ENCODE assay signal across 22 cellular contexts in genomic region chr17:40509626-40510327, GRCh38. TPM values are rescaled to one million over a fixed set of nuclear protein-coding genes. Genes with fewer than 3 reads are reported as not detected.
DNase-seq lines count a peak whose midpoint lies in the region; ATAC-seq and TF ChIP-seq lines count a peak whose summit lies in the region.
"Had no signal": no experiment of that assay in that cellular context is flagged by ENCODE, and none has a peak within 500 bp of the region (broad histone marks: within the 10 kb centered on the region; RNA-seq: fewer than 3 reads in every experiment).

No MANE protein-coding gene starts in this region.

- no peaks in the 10 kb centered on the region for H3K36me3 Mint-ChIP-seq in activated naive CD4-positive, alpha-beta T cell treated with anti-CD3 and anti-CD28 coated beads for 36 hours (ENCODE audit: low read depth)
- peaks cover 2% of the 10 kb centered on the region for H3K36me3 Mint-ChIP-seq in activated naive CD8-positive, alpha-beta T cell treated with anti-CD3 and anti-CD28 coated beads for 36 hours
- H3K36me3 Mint-ChIP-seq: mesothelial cell of epicardium had no signal

- CTCF ChIA-PET in Panc1 (lab: Charles Lee) = interaction anchor here (0.5 to 2.4 kb wide), 3 partner anchors 23 to 33 kb away, joined by 3 to 11 read pairs (median 9); no protein-coding TSS in a partner anchor
- CTCF ChIA-PET in activated naive CD4-positive, alpha-beta T cell treated with anti-CD3 and anti-CD28 coated beads for 36 hours (lab: Charles Lee) = interaction anchor here (1.1 kb wide), 1 partner anchor 34 kb away, joined by 6 read pairs; no protein-coding TSS in a partner anchor

- no peaks in the 10 kb centered on the region for H3K27me3 Mint-ChIP-seq in activated naive CD4-positive, alpha-beta T cell treated with anti-CD3 and anti-CD28 coated beads for 36 hours (ENCODE audit: low read depth)
- peaks cover 12% of the 10 kb centered on the region for H3K27me3 Mint-ChIP-seq in activated naive CD8-positive, alpha-beta T cell treated with anti-CD3 and anti-CD28 coated beads for 36 hours
- H3K27me3 Mint-ChIP-seq: activated B cell treated with CpG ODN at 0.5 μM for 24 hours had no signal

- no peak for TF ChIP-seq CTCF in Panc1 (IDR thresholded peaks at IDR 0.05)
- TF ChIP-seq CTCF in epithelial cell of proximal tubule (conservative IDR thresholded peaks at IDR 0.05; ENCODE audit: low read depth, low read length) = no peak

- in situ Hi-C loops in Panc1 (cut with HindIII; ENCODE audit: low pct_unique_long_range_greater_than_20kb, low sequenced_read_pairs) = no loop called here

- peak; percentile 55 for DNase-seq in DMS 273 (lab: John Stamatoyannopoulos, UW; ENCODE audit: unreplicated experiment)
- DNase-seq in DMS 273 treated with DMSO at 0.1 percent for 48 hours (lab: John Stamatoyannopoulos, UW) = no peak
- no peak for DNase-seq in Panc1 (ENCODE audit: low read depth, low spot score)
- DNase-seq in epithelial cell of proximal tubule (ENCODE audit: low read depth) = peak; percentile 19
- no peak for DNase-seq in sciatic nerve (ENCODE audit: low spot score)
- no peak for DNase-seq in activated naive CD4-positive, alpha-beta T cell treated with anti-CD3 and anti-CD28 coated beads for 36 hours
- DNase-seq in activated naive CD8-positive, alpha-beta T cell treated with anti-CD3 and anti-CD28 coated beads for 36 hours = no peak
- DNase-seq: activated B cell treated with CpG ODN at 0.5 μM for 24 hours; activated CD8-positive, alpha-beta memory T cell treated with anti-CD3 and anti-CD28 coated beads for 24 hours; activated naive CD8-positive, alpha-beta T cell treated with anti-CD3 and anti-CD28 coated beads, Interleukin-2, amount 50 U/mL, for 24 hours; NCI-H2029; NCI-H510A; SJCRH30; T-helper 2 cell had no signal

- H3K27ac ChIP-seq in Panc1 (ENCODE audit: low read length) = no peak overlapping the region
- H3K27ac ChIP-seq: 22Rv1, hepatocyte, SJCRH30, tibial artery had no signal

- POLR2A ChIA-PET in Panc1 (lab: Charles Lee) = no interaction called here

- no peaks in the 10 kb centered on the region for H3K9me3 ChIP-seq in Panc1 (ENCODE audit: control insufficient read depth, insufficient read depth, low read depth, low read length)
- H3K9me3 ChIP-seq: SJCRH30, tibial artery had no signal

- H3K9me3 Mint-ChIP-seq in activated naive CD4-positive, alpha-beta T cell treated with anti-CD3 and anti-CD28 coated beads for 36 hours = no peaks in the 10 kb centered on the region
- no peaks in the 10 kb centered on the region for H3K9me3 Mint-ChIP-seq in activated naive CD8-positive, alpha-beta T cell treated with anti-CD3 and anti-CD28 coated beads for 36 hours
- H3K9me3 Mint-ChIP-seq: activated B cell treated with CpG ODN at 0.5 μM for 24 hours; activated naive CD8-positive, alpha-beta T cell treated with anti-CD3 and anti-CD28 coated beads, Interleukin-2, amount 50 U/mL, for 24 hours; IgD-negative memory B cell; mesothelial cell of epicardium; nephron had no signal

- ATAC-seq in Panc1 (peak; percentile 32), sciatic nerve (peak; percentile 66), HG03439 (IDR thresholded peaks at IDR 0.05; ENCODE audit: unreplicated experiment) (no peak)
- ATAC-seq: activated naive CD8-positive, alpha-beta T cell treated with anti-CD3 and anti-CD28 coated beads, Interleukin-2, amount 50 U/mL, for 24 hours had no signal

- H3K36me3 ChIP-seq in Panc1 (ENCODE audit: control insufficient read depth, insufficient read depth, low read length) = no peaks in the 10 kb centered on the region
- H3K36me3 ChIP-seq: SJCRH30, tibial artery had no signal

- intact Hi-C loops in Panc1 (cut with micrococcal nuclease; ENCODE audit: unreplicated experiment) (no loop called here), sciatic nerve (cut with DNase I) (no loop called here)
- intact Hi-C loops in activated naive CD4-positive, alpha-beta T cell treated with anti-CD3 and anti-CD28 coated beads for 36 hours (cut with micrococcal nuclease) = no loop called here

- H3K27me3 ChIP-seq in Panc1 (ENCODE audit: control insufficient read depth, insufficient read depth, low read length) = no peaks in the 10 kb centered on the region
- H3K27me3 ChIP-seq: hepatocyte, SJCRH30, tibial artery had no signal

- no peak overlapping the region for H3K27ac Mint-ChIP-seq in activated naive CD4-positive, alpha-beta T cell treated with anti-CD3 and anti-CD28 coated beads for 36 hours
- no peak overlapping the region for H3K27ac Mint-ChIP-seq in activated naive CD8-positive, alpha-beta T cell treated with anti-CD3 and anti-CD28 coated beads for 36 hours
- H3K27ac Mint-ChIP-seq: activated B cell treated with CpG ODN at 0.5 μM for 24 hours; activated naive CD8-positive, alpha-beta T cell treated with anti-CD3 and anti-CD28 coated beads, Interleukin-2, amount 50 U/mL, for 24 hours; IgD-negative memory B cell; mesothelial cell of epicardium; progenitor cell of endocrine pancreas had no signal

- H3K4me1 ChIP-seq in Panc1 (ENCODE audit: control insufficient read depth, insufficient read depth, low read length) = peaks cover 8% of the 10 kb centered on the region

- H3K4me3 Mint-ChIP-seq in activated naive CD4-positive, alpha-beta T cell treated with anti-CD3 and anti-CD28 coated beads for 36 hours = no peak overlapping the region
- no peak overlapping the region for H3K4me3 Mint-ChIP-seq in activated naive CD8-positive, alpha-beta T cell treated with anti-CD3 and anti-CD28 coated beads for 36 hours
- H3K4me3 Mint-ChIP-seq: activated B cell treated with CpG ODN at 0.5 μM for 24 hours; activated naive CD8-positive, alpha-beta T cell treated with anti-CD3 and anti-CD28 coated beads, Interleukin-2, amount 50 U/mL, for 24 hours; IgD-negative memory B cell; mesothelial cell of epicardium; nephron had no signal

- no TSS peak for BruUV-seq in Panc1 (replicated peaks; lab: Mats Ljungman, UMichigan)

- H3K4me1 Mint-ChIP-seq in activated naive CD4-positive, alpha-beta T cell treated with anti-CD3 and anti-CD28 coated beads for 36 hours (ENCODE audit: low read depth) = peaks cover 6% of the 10 kb centered on the region
- peaks cover 7% of the 10 kb centered on the region for H3K4me1 Mint-ChIP-seq in activated naive CD8-positive, alpha-beta T cell treated with anti-CD3 and anti-CD28 coated beads for 36 hours

- H3K4me3 ChIP-seq in Panc1 (ENCODE audit: low read depth in 2 of 2, low read length in 2 of 2) (no peak overlapping the region), epithelial cell of proximal tubule (ENCODE audit: low read depth, low read length) (no peak overlapping the region)
- H3K4me3 ChIP-seq: hepatocyte, SJCRH30, tibial artery had no signal

RNA-seq across cellular contexts. Expression of gene TNS4, which starts 8.4 kb away (rescaled TPM):
- total RNA-seq in Panc1 (2021; ENCODE audit: unreplicated experiment) (not detected), epithelial cell of proximal tubule (0.51 TPM in 1 of 2 replicates, not detected in the other), sciatic nerve (0.36 TPM)
- polyA plus RNA-seq in Panc1 (2012; ENCODE audit: insufficient read length) = not detected
- 1 to 10 TPM; 4.7 to 5.9 TPM for total RNA-seq in activated naive CD4-positive, alpha-beta T cell treated with anti-CD3 and anti-CD28 coated beads for 36 hours
- 1 to 10 TPM; 7.3 to 7.6 TPM for total RNA-seq in activated naive CD8-positive, alpha-beta T cell treated with anti-CD3 and anti-CD28 coated beads for 36 hours
- total RNA-seq: hepatocyte, mesothelial cell of epicardium, progenitor cell of endocrine pancreas, SJCRH30 had no signal
- polyA plus RNA-seq: IgD-negative memory B cell had no signal

RNA-seq across cellular contexts. Expression of gene CCR7, which starts 55.5 kb away (rescaled TPM):
- total RNA-seq in Panc1 (2021; ENCODE audit: unreplicated experiment) = 0.44 TPM
- not detected for polyA plus RNA-seq in Panc1 (2012; ENCODE audit: insufficient read length)
- total RNA-seq in epithelial cell of proximal tubule = not detected in 2 replicates
- 1.4 TPM for total RNA-seq in sciatic nerve
- total RNA-seq in activated naive CD4-positive, alpha-beta T cell treated with anti-CD3 and anti-CD28 coated beads for 36 hours = 100 to 1,000 TPM; 150 to 156 TPM
- total RNA-seq in activated naive CD8-positive, alpha-beta T cell treated with anti-CD3 and anti-CD28 coated beads for 36 hours = 100 to 1,000 TPM; 260 to 274 TPM
- total RNA-seq: progenitor cell of endocrine pancreas, SJCRH30 had no signal

Comparison
In these comparisons a context has a peak if more than half of its experiments do, and no peak if none do; other contexts are left out.
1. DNase-seq: peak in DMS 273 (single experiment) and epithelial cell of proximal tubule (single experiment); none in DMS 273 treated with DMSO at 0.1 percent for 48 hours (single experiment), Panc1 (single experiment), sciatic nerve (single experiment), activated naive CD4-positive, alpha-beta T cell treated with anti-CD3 and anti-CD28 coated beads for 36 hours (single experiment) and activated naive CD8-positive, alpha-beta T cell treated with anti-CD3 and anti-CD28 coated beads for 36 hours (single experiment).
2. RNA of gene CCR7, which starts 55.5 kb away (total RNA-seq): 260 to 274 TPM in activated naive CD8-positive, alpha-beta T cell treated with anti-CD3 and anti-CD28 coated beads for 36 hours and 150 to 156 TPM in activated naive CD4-positive, alpha-beta T cell treated with anti-CD3 and anti-CD28 coated beads for 36 hours; 1.4 TPM in sciatic nerve (single experiment), 0.44 TPM in Panc1 (single experiment) and not detected in epithelial cell of proximal tubule; every median in the first group is over 10 times any median in the second.